Comparison of ENCODE assay signal across 11 cellular contexts in the genomic region with DNA sequence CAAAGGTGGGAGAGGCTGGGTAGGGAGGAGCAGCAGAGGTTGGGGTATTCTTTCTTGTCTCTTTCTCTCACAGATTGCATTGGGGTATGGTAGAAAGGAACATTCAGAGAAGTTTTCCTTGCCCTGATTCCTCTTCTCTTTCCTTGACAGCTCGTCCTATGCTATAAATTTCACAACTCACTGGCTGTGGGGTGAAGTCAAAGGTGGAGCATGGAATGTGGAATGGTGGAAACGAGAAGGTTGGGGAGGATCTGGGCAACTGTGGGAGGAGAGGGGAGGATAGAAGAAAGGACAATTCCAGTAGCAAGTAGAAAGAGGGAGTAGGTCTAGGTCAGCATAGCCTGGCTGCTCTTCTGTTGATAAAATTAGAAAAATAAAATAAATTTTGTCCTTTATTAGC.
"Had no signal": no experiment of that assay in that cellular context is flagged by ENCODE, and none has a peak within 500 bp of the region (broad histone marks: within the 10 kb centered on the region; RNA-seq: fewer than 3 reads in every experiment).

No MANE protein-coding gene starts in this region.

- H3K27ac ChIP-seq: heart left ventricle, right atrium auricular region had no signal

- H3K4me3 Mint-ChIP-seq: naive thymus-derived CD4-positive, alpha-beta T cell; type B pancreatic cell had no signal

- H3K27ac Mint-ChIP-seq: naive thymus-derived CD4-positive, alpha-beta T cell; type B pancreatic cell had no signal

- H3K27me3 ChIP-seq: dorsolateral prefrontal cortex, right atrium auricular region had no signal

- H3K4me1 Mint-ChIP-seq: naive thymus-derived CD4-positive, alpha-beta T cell had no signal

- H3K9me3 Mint-ChIP-seq: type B pancreatic cell had no signal

- DNase-seq: cortex of kidney; dorsolateral prefrontal cortex; effector CD8-positive, alpha-beta T cell; heart left ventricle; left colon; naive thymus-derived CD4-positive, alpha-beta T cell; small intestine; stimulated activated CD4-positive, alpha-beta T cell treated with anti-CD3 and anti-CD28 coated beads, Interleukin-2, amount 100 ng/mL, for 48 hours; stimulated activated naive CD4-positive, alpha-beta T cell treated with Interleukin-2 at 50 U/mL for 16 hours had no signal

- ATAC-seq: heart left ventricle; left colon; naive thymus-derived CD4-positive, alpha-beta T cell had no signal

- H3K4me1 ChIP-seq: heart left ventricle, right atrium auricular region had no signal

- H3K4me3 ChIP-seq: dorsolateral prefrontal cortex, heart left ventricle, right atrium auricular region had no signal

- H3K36me3 Mint-ChIP-seq: naive thymus-derived CD4-positive, alpha-beta T cell; type B pancreatic cell had no signal

- H3K9me3 ChIP-seq: heart left ventricle, right atrium auricular region had no signal

- H3K36me3 ChIP-seq: heart left ventricle, right atrium auricular region had no signal
